ENCODE assay signal across 8 cellular contexts in the genomic region with DNA sequence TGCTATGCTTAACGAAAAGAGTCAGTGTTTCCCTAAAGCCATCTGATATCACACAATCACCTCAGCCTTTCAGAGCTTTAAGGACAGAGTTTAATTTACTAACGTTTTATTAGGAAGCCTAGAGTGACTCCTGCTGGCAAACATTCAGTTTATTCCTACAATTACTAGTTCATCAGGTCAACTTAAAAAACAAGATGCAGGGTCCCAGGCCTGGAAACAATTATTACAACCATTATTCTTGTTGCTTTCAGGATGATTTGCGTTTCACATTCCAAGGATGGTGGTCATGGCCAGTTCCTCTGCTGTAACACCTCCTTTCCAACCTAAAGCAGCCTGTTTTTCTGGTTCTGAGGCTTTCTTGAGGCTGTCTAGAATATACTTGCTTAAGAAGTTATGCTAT. TPM values are rescaled to one million over a fixed set of nuclear protein-coding genes. Genes with fewer than 3 reads are reported as not detected.
DNase-seq lines count a peak whose midpoint lies in the region; ATAC-seq and TF ChIP-seq lines count a peak whose summit lies in the region.

No MANE protein-coding gene starts in this region.

- ATAC-seq in central memory CD8-positive, alpha-beta T cell (replicated peaks; ENCODE audit: extremely low read depth, poor library complexity, severe bottlenecking) = no peak
- ATAC-seq in stimulated activated memory B cell treated with anti-CD40 and anti-IgM and Interleukin-4, amounts not matched to agents 10 μg/mL and 1 μg/mL and 100 μg/mL, for 72 hours = no peak

- TF ChIP-seq CTCF in mesothelial cell of epicardium (IDR thresholded peaks at IDR 0.05; ENCODE audit: unreplicated experiment) = peak; percentile 27

- no peak overlapping the region for H3K4me3 Mint-ChIP-seq in activated CD4-positive, alpha-beta T cell treated with anti-CD3 and anti-CD28 coated beads, Interleukin-2, amount 10 ng/mL, durations not matched to agents 24 days and 14 days
- H3K4me3 Mint-ChIP-seq in central memory CD8-positive, alpha-beta T cell = peak overlapping the region; percentile 62
- H3K4me3 Mint-ChIP-seq in mesothelial cell of epicardium = no peak overlapping the region
- no peak overlapping the region for H3K4me3 Mint-ChIP-seq in stimulated activated memory B cell treated with anti-CD40 and anti-IgM and Interleukin-4, amounts not matched to agents 10 μg/mL and 1 μg/mL and 100 μg/mL, for 72 hours

- H3K4me1 Mint-ChIP-seq in activated CD4-positive, alpha-beta T cell treated with anti-CD3 and anti-CD28 coated beads, Interleukin-2, amount 10 ng/mL, durations not matched to agents 24 days and 14 days = peaks cover 37% of the 10 kb centered on the region
- peaks cover 35% of the 10 kb centered on the region for H3K4me1 Mint-ChIP-seq in central memory CD8-positive, alpha-beta T cell
- H3K4me1 Mint-ChIP-seq in mesothelial cell of epicardium = peaks cover 46% of the 10 kb centered on the region
- H3K4me1 Mint-ChIP-seq in stimulated activated memory B cell treated with anti-CD40 and anti-IgM and Interleukin-4, amounts not matched to agents 10 μg/mL and 1 μg/mL and 100 μg/mL, for 72 hours = peaks cover 31% of the 10 kb centered on the region

- peaks cover 21% of the 10 kb centered on the region for H3K36me3 Mint-ChIP-seq in activated CD4-positive, alpha-beta T cell treated with anti-CD3 and anti-CD28 coated beads, Interleukin-2, amount 10 ng/mL, durations not matched to agents 24 days and 14 days (ENCODE audit: low read depth)
- peaks cover 20% of the 10 kb centered on the region for H3K36me3 Mint-ChIP-seq in central memory CD8-positive, alpha-beta T cell (ENCODE audit: insufficient read depth)
- no peaks in the 10 kb centered on the region for H3K36me3 Mint-ChIP-seq in mesothelial cell of epicardium
- no peaks in the 10 kb centered on the region for H3K36me3 Mint-ChIP-seq in stimulated activated memory B cell treated with anti-CD40 and anti-IgM and Interleukin-4, amounts not matched to agents 10 μg/mL and 1 μg/mL and 100 μg/mL, for 72 hours

- no peak overlapping the region for H3K27ac Mint-ChIP-seq in activated CD4-positive, alpha-beta T cell treated with anti-CD3 and anti-CD28 coated beads, Interleukin-2, amount 10 ng/mL, durations not matched to agents 24 days and 14 days
- H3K27ac Mint-ChIP-seq in central memory CD8-positive, alpha-beta T cell (ENCODE audit: low read depth) = peak overlapping the region; percentile 22
- H3K27ac Mint-ChIP-seq in mesothelial cell of epicardium = peak overlapping the region; percentile 93
- H3K27ac Mint-ChIP-seq in stimulated activated memory B cell treated with anti-CD40 and anti-IgM and Interleukin-4, amounts not matched to agents 10 μg/mL and 1 μg/mL and 100 μg/mL, for 72 hours = no peak overlapping the region

- peaks cover 3% of the 10 kb centered on the region for H3K27me3 Mint-ChIP-seq in activated CD4-positive, alpha-beta T cell treated with anti-CD3 and anti-CD28 coated beads, Interleukin-2, amount 10 ng/mL, durations not matched to agents 24 days and 14 days
- H3K27me3 Mint-ChIP-seq in central memory CD8-positive, alpha-beta T cell = no peaks in the 10 kb centered on the region
- no peaks in the 10 kb centered on the region for H3K27me3 Mint-ChIP-seq in mesothelial cell of epicardium (ENCODE audit: low read depth)
- no peaks in the 10 kb centered on the region for H3K27me3 Mint-ChIP-seq in stimulated activated memory B cell treated with anti-CD40 and anti-IgM and Interleukin-4, amounts not matched to agents 10 μg/mL and 1 μg/mL and 100 μg/mL, for 72 hours

- no peaks in the 10 kb centered on the region for H3K9me3 Mint-ChIP-seq in activated CD4-positive, alpha-beta T cell treated with anti-CD3 and anti-CD28 coated beads, Interleukin-2, amount 10 ng/mL, durations not matched to agents 24 days and 14 days
- H3K9me3 Mint-ChIP-seq in central memory CD8-positive, alpha-beta T cell = no peaks in the 10 kb centered on the region
- no peaks in the 10 kb centered on the region for H3K9me3 Mint-ChIP-seq in mesothelial cell of epicardium
- no peaks in the 10 kb centered on the region for H3K9me3 Mint-ChIP-seq in stimulated activated memory B cell treated with anti-CD40 and anti-IgM and Interleukin-4, amounts not matched to agents 10 μg/mL and 1 μg/mL and 100 μg/mL, for 72 hours

- intact Hi-C loops in activated CD4-positive, alpha-beta T cell treated with anti-CD3 and anti-CD28 coated beads, Interleukin-2, amount 10 ng/mL, durations not matched to agents 24 days and 14 days (cut with micrococcal nuclease) = loop anchor here (1.0 to 2.0 kb wide), 2 partner anchors 171 to 205 kb away; no protein-coding TSS in a partner anchor

- peak; percentile 71 for DNase-seq in activated CD4-positive, alpha-beta T cell treated with anti-CD3 and anti-CD28 coated beads, Interleukin-2, amount 10 ng/mL, durations not matched to agents 24 days and 14 days
- DNase-seq in activated CD4-positive, alpha-beta T cell treated with anti-CD3 and anti-CD28 coated beads, Interleukin-2, amount 50 U/mL, for 48 hours = no peak
- DNase-seq in NCI-H460 (ENCODE audit: extremely low read depth, low read depth) (peak; percentile 26), mesothelial cell of epicardium (ENCODE audit: low spot score in 2 of 2, unreplicated experiment in 2 of 2) (no peak), NCI-H526 treated with DMSO at 0.1 percent for 48 hours (lab: John Stamatoyannopoulos, UW) (no peak), cortex of kidney (lab: John Stamatoyannopoulos, UW) (no peak)
- no peak for DNase-seq in central memory CD8-positive, alpha-beta T cell (ENCODE audit: low spot score in 2 of 2)

RNA-seq across cellular contexts. Expression of a gene that starts 1.5 kb away (rescaled TPM):
- total RNA-seq in activated CD4-positive, alpha-beta T cell treated with anti-CD3 and anti-CD28 coated beads, Interleukin-2, amount 10 ng/mL, durations not matched to agents 24 days and 14 days = 20.9 and 21.8 TPM in 2 replicates
- total RNA-seq in NCI-H460 (2014; rRNA removed; shearing (Covaris generic)) = 10.0 and 10.8 TPM in 2 replicates
- 14.6 and 16.5 TPM in 2 replicates for polyA plus RNA-seq in NCI-H460 (2014; cell fraction: nucleus; rRNA removed)
- total RNA-seq in mesothelial cell of epicardium = 40.7 to 43.0 TPM (median 42.0 TPM) in 3 replicates

RNA-seq across cellular contexts. Expression of a gene that starts 46.0 kb away (rescaled TPM):
- total RNA-seq in activated CD4-positive, alpha-beta T cell treated with anti-CD3 and anti-CD28 coated beads, Interleukin-2, amount 10 ng/mL, durations not matched to agents 24 days and 14 days = 21.5 and 22.3 TPM in 2 replicates
- 44.3 and 44.7 TPM in 2 replicates for total RNA-seq in NCI-H460 (2014; rRNA removed; shearing (Covaris generic))
- 29.7 and 36.9 TPM in 2 replicates for polyA plus RNA-seq in NCI-H460 (2014; cell fraction: nucleus; rRNA removed)
- total RNA-seq in mesothelial cell of epicardium = 20.9 to 24.2 TPM (median 23.0 TPM) in 3 replicates

RNA-seq across cellular contexts. Expression of a gene that starts 55.9 kb away (rescaled TPM):
- 19.0 and 21.1 TPM in 2 replicates for total RNA-seq in activated CD4-positive, alpha-beta T cell treated with anti-CD3 and anti-CD28 coated beads, Interleukin-2, amount 10 ng/mL, durations not matched to agents 24 days and 14 days
- total RNA-seq in NCI-H460 (2014; rRNA removed; shearing (Covaris generic)) = 19.5 and 23.9 TPM in 2 replicates
- 13.3 and 21.5 TPM in 2 replicates for polyA plus RNA-seq in NCI-H460 (2014; cell fraction: nucleus; rRNA removed)
- total RNA-seq in mesothelial cell of epicardium = 13.7 to 14.8 TPM (median 14.1 TPM) in 3 replicates

Comparison
In these comparisons a context has a peak if more than half of its experiments do, and no peak if none do; other contexts are left out.
1. DNase-seq: peak in activated CD4-positive, alpha-beta T cell treated with anti-CD3 and anti-CD28 coated beads, Interleukin-2, amount 10 ng/mL, durations not matched to agents 24 days and 14 days (single experiment) and NCI-H460 (single experiment); none in activated CD4-positive, alpha-beta T cell treated with anti-CD3 and anti-CD28 coated beads, Interleukin-2, amount 50 U/mL, for 48 hours (0 of 2), central memory CD8-positive, alpha-beta T cell (0 of 2), mesothelial cell of epicardium (0 of 2), NCI-H526 treated with DMSO at 0.1 percent for 48 hours (single experiment) and cortex of kidney (single experiment).
2. H3K27ac Mint-ChIP-seq: peak in central memory CD8-positive, alpha-beta T cell (single experiment) and mesothelial cell of epicardium (single experiment); none in activated CD4-positive, alpha-beta T cell treated with anti-CD3 and anti-CD28 coated beads, Interleukin-2, amount 10 ng/mL, durations not matched to agents 24 days and 14 days (single experiment) and stimulated activated memory B cell treated with anti-CD40 and anti-IgM and Interleukin-4, amounts not matched to agents 10 μg/mL and 1 μg/mL and 100 μg/mL, for 72 hours (single experiment).